Comparison of ENCODE assay signal across 8 cellular contexts in the genomic region with DNA sequence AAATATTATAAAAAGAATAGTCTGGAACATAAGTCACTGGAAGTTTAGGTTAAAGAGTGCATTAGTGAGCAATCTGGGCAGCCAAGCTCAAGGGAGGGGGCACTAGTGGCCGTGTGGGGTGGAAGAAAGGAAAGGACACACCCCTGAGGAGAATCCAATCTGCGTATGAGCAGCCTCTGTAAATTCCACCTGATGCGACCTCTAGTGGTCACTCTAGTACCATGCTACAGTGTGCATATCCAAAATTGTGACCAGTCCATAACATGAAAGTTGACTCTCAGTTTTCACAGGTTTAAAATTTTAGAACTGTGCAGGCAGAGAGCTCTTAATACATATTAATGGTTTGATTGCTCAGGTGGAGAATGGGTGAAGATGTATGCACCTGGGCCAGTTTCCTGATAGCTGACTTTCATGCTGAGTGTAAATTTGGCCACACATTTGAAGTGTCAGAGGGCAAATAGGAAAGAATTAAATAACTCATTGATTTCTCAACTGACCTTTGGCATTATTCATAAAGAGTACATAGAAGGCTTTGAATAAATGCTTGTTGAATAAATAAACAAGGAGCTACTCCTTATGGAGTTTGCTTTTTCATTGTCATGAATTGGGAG.
DNase-seq lines count a peak whose midpoint lies in the region; ATAC-seq and TF ChIP-seq lines count a peak whose summit lies in the region.

No MANE protein-coding gene starts in this region.

- H3K4me2 ChIP-seq in OCI-LY7 (ENCODE audit: low read length): no peak overlapping the region

- no peaks in the 10 kb centered on the region for H4K20me1 ChIP-seq in OCI-LY7 (ENCODE audit: insufficient read depth, low read length)

- H3K4me1 ChIP-seq in OCI-LY7 (ENCODE audit: insufficient read depth, low read length, poor library complexity, severe bottlenecking): no peaks in the 10 kb centered on the region

- peak; percentile 96 for ATAC-seq in GM21723 (IDR thresholded peaks at IDR 0.05; ENCODE audit: unreplicated experiment)

- peak; percentile 88 for TF ChIP-seq CTCF in GM12865 (IDR thresholded peaks at IDR 0.05; ENCODE audit: insufficient read depth, low read depth, low read length, missing control alignments)
- peak; percentile 94 for TF ChIP-seq CTCF in OCI-LY7 (conservative IDR thresholded peaks at IDR 0.05; ENCODE audit: low read length)

- no peak overlapping the region for H2AFZ ChIP-seq in OCI-LY7 (ENCODE audit: low read length)

- no peaks in the 10 kb centered on the region for H3K9me2 ChIP-seq in OCI-LY7 (ENCODE audit: insufficient read depth, low read length)

- intact Hi-C loops in OCI-LY7 (cut with micrococcal nuclease; ENCODE audit: unreplicated experiment): loop anchor here (1.0 to 10.0 kb wide), 3 partner anchors 150 to 540 kb away; no protein-coding TSS in a partner anchor

- CTCF ChIA-PET in OCI-LY7 (lab: Charles Lee; ENCODE audit: unreplicated experiment): interaction anchor here (0.5 kb wide), 1 partner anchor 61 kb away, joined by 3 read pairs; no protein-coding TSS in a partner anchor

- no peaks in the 10 kb centered on the region for H3K36me3 ChIP-seq in OCI-LY7 (ENCODE audit: insufficient read depth, low read length)

- DNase-seq in GM12865 (ENCODE audit: low read depth) (peak; percentile 79), HUDEP-2 (lab: John Stamatoyannopoulos, UW; ENCODE audit: unreplicated experiment in 76 of 76) (peak in 53 of 76 experiments; percentile 5 to 76 (median 40)), OCI-LY7 (ENCODE audit: low spot score) (peak; percentile 76), glomerular endothelial cell (ENCODE audit: extremely low read depth, low read depth, low spot score) (peak; percentile 18), pons (ENCODE audit: low spot score) (peak; percentile 70), GF-D8 (lab: John Stamatoyannopoulos, UW) (no peak)
- DNase-seq in activated effector memory CD4-positive, alpha-beta T cell treated with Interleukin-2 at 50 U/mL for 16 hours: peak; percentile 7

- BruUV-seq in OCI-LY7 (replicated peaks; lab: Mats Ljungman, UMichigan): no TSS peak

- no peaks in the 10 kb centered on the region for H3K9me3 ChIP-seq in OCI-LY7 (ENCODE audit: low read length)

- H3K27ac ChIP-seq in OCI-LY7 (ENCODE audit: low read depth, low read length, poor library complexity, severe bottlenecking): no peak overlapping the region

- no peaks in the 10 kb centered on the region for H3K79me2 ChIP-seq in OCI-LY7 (ENCODE audit: insufficient read depth, low read depth, low read length)

- POLR2A ChIA-PET in OCI-LY7 (lab: Charles Lee): interaction anchor here (0.5 to 1.1 kb wide), 4 partner anchors 16 to 253 kb away, joined by 3 read pairs; no protein-coding TSS in a partner anchor

- H3K4me3 ChIP-seq in GM12865 (ENCODE audit: low read depth, low read length): no peak overlapping the region
- H3K4me3 ChIP-seq in OCI-LY7 (ENCODE audit: low read depth, low read length, poor library complexity, severe bottlenecking): no peak overlapping the region
